ENCODE assay signal across 14 cellular contexts in genomic region chr20:46173652-46174468, GRCh38. TPM values are rescaled to one million over a fixed set of nuclear protein-coding genes. Genes with fewer than 3 reads are reported as not detected.
DNase-seq lines count a peak whose midpoint lies in the region; ATAC-seq, FAIRE-seq and TF ChIP-seq lines count a peak whose summit lies in the region.
"Had no signal": no experiment of that assay in that cellular context is flagged by ENCODE, and none has a peak within 500 bp of the region (broad histone marks: within the 10 kb centered on the region; RNA-seq: fewer than 3 reads in every experiment).

No MANE protein-coding gene starts in this region.

- no peak overlapping the region; the same call in 2 of the 3 replicates for H3K4me3 ChIP-seq in A549
- peak overlapping the region; percentile 10; the same call in 1 of the 2 replicates for H3K4me3 ChIP-seq in HUES48 (ENCODE audit: low read depth, low read length)
- no peak overlapping the region for H3K4me3 ChIP-seq in K562
- peak overlapping the region; percentile 35; the same call in 1 of the 2 replicates for H3K4me3 ChIP-seq in iPS-20b (ENCODE audit: low read length)
- H3K4me3 ChIP-seq: GM23248, SJSA1 had no signal

- no peaks in the 10 kb centered on the region for H3K9me1 ChIP-seq in K562 (ENCODE audit: control insufficient read depth, insufficient read depth, low read length)

- H3K4me1 ChIP-seq in A549: no peaks in the 10 kb centered on the region
- H3K4me1 ChIP-seq in HUES48 (ENCODE audit: control insufficient read depth, insufficient read depth, low read length): no peaks in the 10 kb centered on the region
- peaks cover 0 to 10% of the 10 kb centered on the region in 2 experiments; a peak in 1 of 5 replicates for H3K4me1 ChIP-seq in K562 (replicated peaks in 1 of 2; ENCODE audit: control insufficient read depth in 2 of 2, insufficient read depth in 2 of 2, low read length in 2 of 2)
- H3K4me1 ChIP-seq in iPS-20b (ENCODE audit: insufficient read depth, low read length): no peaks in the 10 kb centered on the region
- H3K4me1 ChIP-seq: SJSA1 had no signal

- CTCF ChIA-PET in A549 (lab: Yijun Ruan, JAX) (interaction anchor here (0.9 to 6.4 kb wide), 26 partner anchors 8 to 290 kb away, joined by 3 to 72 read pairs (median 6); no protein-coding TSS in a partner anchor), K562 (lab: Yijun Ruan, JAX; ENCODE audit: low intra/inter-chr PET ratio) (interaction anchor here (0.9 to 1.3 kb wide), 2 partner anchors 153 to 159 kb away, joined by 3 to 4 read pairs; no protein-coding TSS in a partner anchor)

- TF ChIP-seq EP300 in A549 (IDR thresholded peaks at IDR 0.05) (no peak), K562 (IDR thresholded peaks at IDR 0.05; ENCODE audit: low read length) (no peak)

- H3K27me3 ChIP-seq in HUES48 (ENCODE audit: control insufficient read depth, insufficient read depth, low read length) (peaks cover 48% of the 10 kb centered on the region), K562 (ENCODE audit: control insufficient read depth in 2 of 2, insufficient read depth in 2 of 2, low read length in 2 of 2) (peaks cover 21 to 72% of the 10 kb centered on the region in 2 experiments), iPS-20b (ENCODE audit: insufficient read depth, low read length) (peaks cover 64% of the 10 kb centered on the region)

- TF ChIP-seq CTCF in A549 (IDR thresholded peaks at IDR 0.05): no peak
- no peak for TF ChIP-seq CTCF in K562 (IDR thresholded peaks at IDR 0.05 in 2 of 3, conservative IDR thresholded peaks at IDR 0.05 in 1 of 3; ENCODE audit: insufficient read depth in 2 of 3, low read depth in 1 of 3, low read length in 3 of 3)

- no peak for TF ChIP-seq POLR2A in A549 (IDR thresholded peaks at IDR 0.05; ENCODE audit: low read length)
- no peak for TF ChIP-seq POLR2A in K562 (conservative IDR thresholded peaks at IDR 0.05)

- 7% methylated on average over 16 of the region's 25 CpGs for WGBS in A549 (ENCODE audit: missing lambda C conversion rate)
- WGBS in K562 (ENCODE audit: insufficient coverage, low coverage, missing lambda C conversion rate): 6% methylated on average over 14 of the region's 25 CpGs

- intact Hi-C loops in K562 (cut with micrococcal nuclease): loop anchor here (2.0 to 5.0 kb wide), 2 partner anchors 41 to 152 kb away; no protein-coding TSS in a partner anchor

- BruUV-seq in K562 (replicated peaks; lab: Mats Ljungman, UMichigan): no TSS peak

- peaks cover 10% of the 10 kb centered on the region; the same call in 1 of the 2 replicates for H4K20me1 ChIP-seq in K562 (replicated peaks; ENCODE audit: control insufficient read depth, insufficient read depth, low read length)

- in situ Hi-C loops in K562 (cut with MboI): no loop called here

- no peaks in the 10 kb centered on the region for H3K79me2 ChIP-seq in K562 (ENCODE audit: control insufficient read depth, insufficient read depth, low read length)

- no peak overlapping the region for H3K27ac ChIP-seq in A549
- no peak overlapping the region for H3K27ac ChIP-seq in HUES48 (ENCODE audit: low read depth, low read length)
- H3K27ac ChIP-seq in K562 (ENCODE audit: extremely low read depth, low read depth, low read length): no peak overlapping the region
- no peak overlapping the region for H3K27ac ChIP-seq in iPS-20b (ENCODE audit: low read length)
- H3K27ac ChIP-seq: GM23248, Peyer's patch, SJSA1 had no signal

- no peak overlapping the region for H3K9ac ChIP-seq in HUES48 (ENCODE audit: low read depth, low read length)
- no peak overlapping the region for H3K9ac ChIP-seq in K562 (ENCODE audit: insufficient read depth in 1 of 2, low read depth in 2 of 2, low read length in 2 of 2)
- no peak overlapping the region for H3K9ac ChIP-seq in iPS-20b (ENCODE audit: low read depth, low read length)
- H3K9ac ChIP-seq: GM23248 had no signal

- no peak for TF ChIP-seq RAD21 in A549 (conservative IDR thresholded peaks at IDR 0.05 in 1 of 2, IDR thresholded peaks at IDR 0.05 in 1 of 2)
- TF ChIP-seq RAD21 in K562 (CRISPR knock-in tag; conservative IDR thresholded peaks at IDR 0.05 in 1 of 2, IDR thresholded peaks at IDR 0.05 in 1 of 2): no peak

- no peak overlapping the region for H2AFZ ChIP-seq in K562 (ENCODE audit: low read depth, low read length)
- H2AFZ ChIP-seq: GM23248 had no signal

- DNase-seq in A549 (ENCODE audit: low read depth in 1 of 2, low spot score in 1 of 2): no peak
- DNase-seq in K562 (ENCODE audit: extremely low read depth in 1 of 4, low spot score in 3 of 4): no peak
- DNase-seq in NCI-H526 (lab: John Stamatoyannopoulos, UW): no peak
- DNase-seq in NCI-H446 treated with DMSO at 0.1 percent for 48 hours (lab: John Stamatoyannopoulos, UW): no peak
- no peak for DNase-seq in occipital lobe (lab: John Stamatoyannopoulos, UW)
- DNase-seq: COR-L47 had no signal

- peak overlapping the region; percentile 77 for H3K4me2 ChIP-seq in A549
- no peak overlapping the region for H3K4me2 ChIP-seq in K562 (ENCODE audit: insufficient read depth, low read length)

- H3K9me3 ChIP-seq in A549: no peaks in the 10 kb centered on the region
- H3K9me3 ChIP-seq in HUES48 (ENCODE audit: control insufficient read depth, insufficient read depth, low read length): no peaks in the 10 kb centered on the region
- no peaks in the 10 kb centered on the region for H3K9me3 ChIP-seq in K562 (replicated peaks; ENCODE audit: control insufficient read depth, insufficient read depth, low read depth, low read length)
- no peaks in the 10 kb centered on the region for H3K9me3 ChIP-seq in iPS-20b (ENCODE audit: insufficient read depth, low read depth, low read length)
- H3K9me3 ChIP-seq: BE2C, Peyer's patch, SJSA1 had no signal

- POLR2A ChIA-PET in A549 (lab: Yijun Ruan, JAX): no interaction called here
- POLR2A ChIA-PET in K562 (lab: Yijun Ruan, JAX): interaction anchor here (0.6 to 1.6 kb wide), 5 partner anchors 11 to 851 kb away, joined by 3 to 6 read pairs (median 3); no protein-coding TSS in a partner anchor

- FAIRE-seq in A549 (lab: Jason Lieb, UNC) (no peak), K562 (lab: Jason Lieb, UNC) (no peak)
- FAIRE-seq: G401.6 had no signal

- H3K36me3 ChIP-seq in HUES48 (ENCODE audit: control insufficient read depth, insufficient read depth, low read length): no peaks in the 10 kb centered on the region
- H3K36me3 ChIP-seq in K562 (ENCODE audit: control insufficient read depth, insufficient read depth, low read length): no peaks in the 10 kb centered on the region
- no peaks in the 10 kb centered on the region for H3K36me3 ChIP-seq in iPS-20b (ENCODE audit: insufficient read depth, low read depth, low read length)
- H3K36me3 ChIP-seq: BE2C, Peyer's patch, SJSA1 had no signal

- peak; percentile 3 to 15; a peak in 3 of 6 replicates for ATAC-seq in A549
- peak; percentile 14; the same call in 1 of the 3 replicates for ATAC-seq in K562
- no peak for ATAC-seq in GM18498 (IDR thresholded peaks at IDR 0.05; ENCODE audit: unreplicated experiment)

TF ChIP-seq in K562, 482 proteins besides CTCF, POLR2A, EP300 and RAD21 (continues in another document):
- TF ChIP-seq ZNF140 (CRISPR knock-in tag; IDR thresholded peaks at IDR 0.05) (no peak), TSHZ1 (CRISPR knock-in tag; IDR thresholded peaks at IDR 0.05) (no peak), RAD51 (IDR thresholded peaks at IDR 0.05; ENCODE audit: borderline replicate concordance, low read depth) (no peak)

RNA-seq across cellular contexts. Expression of gene CD40, which starts 55.7 kb away (rescaled TPM):
- polyA plus RNA-seq in A549 (2011; rRNA removed) (5.2 and 7.0 TPM in 2 replicates), A549 (2017; fragmentation: RNase III; extraction: RNeasy Plus Mini Kit Qiagen cat#74134 plus additional on column Dnase treatment) (4.7 to 5.7 TPM (median 4.9 TPM) in 3 replicates), K562 (2011; rRNA removed) (2.2 and 3.7 TPM in 2 replicates), K562 (2014; fragmentation: Illumina TruSeq; extraction: Trizol) (1.9 TPM in 2 replicates), K562 (2014; fragmentation: Nextera tagmentation; extraction: Ambion mirVana) (1 to 10 TPM; 1.0 to 1.6 TPM), K562 (2014; rRNA removed) (2.3 and 2.9 TPM in 2 replicates)
- 7.4 and 7.7 TPM in 2 replicates for polyA plus RNA-seq in A549 (2012; cell fraction: cytosol; rRNA removed)
- polyA plus RNA-seq in A549 (2012; cell fraction: nucleus; rRNA removed): 6.6 and 7.3 TPM in 2 replicates
- 4.9 and 5.1 TPM in 2 replicates for polyA minus RNA-seq in A549 (2011; rRNA and poly(A)+ RNA removed)
- 2.4 and 5.1 TPM in 2 replicates for total RNA-seq in K562 (2011; cell fraction: chromatin; rRNA removed; ENCODE audit: low replicate concordance)
- 2.4 and 4.5 TPM in 2 replicates for total RNA-seq in K562 (2011; cell fraction: nucleolus; rRNA removed)
- total RNA-seq in K562 (2011; cell fraction: nucleoplasm; rRNA removed): 5.8 and 6.6 TPM in 2 replicates
- total RNA-seq in K562 (2014; rRNA removed) (1.5 and 1.6 TPM in 2 replicates), K562 (2014; rRNA removed; fragmentation: Illumina TruSeq; extraction: Trizol) (1.1 and 1.3 TPM in 2 replicates), K562 (2015; rRNA removed; fragmentation: Illumina TruSeq; extraction: Trizol) (0.64 and 0.76 TPM in 2 replicates), K562 (2021) (2.0 and 2.1 TPM in 2 replicates), occipital lobe (0.62 TPM)
- polyA plus RNA-seq in K562 (2011; cell fraction: cytosol; rRNA removed): 2.5 and 4.8 TPM in 2 replicates
- 3.0 and 4.6 TPM in 2 replicates for polyA plus RNA-seq in K562 (2011; cell fraction: nucleus; rRNA removed)
- polyA plus RNA-seq in K562 (2012): 1.7 and 4.9 TPM in 2 replicates
- 0.75 and 1.5 TPM in 2 replicates for polyA minus RNA-seq in K562 (2011; rRNA and poly(A)+ RNA removed)
- polyA minus RNA-seq in K562 (2011; cell fraction: cytosol; rRNA and poly(A)+ RNA removed): 0.67 and 1.5 TPM in 2 replicates
- 0.89 and 2.4 TPM in 2 replicates for polyA minus RNA-seq in K562 (2011; cell fraction: nucleus; rRNA and poly(A)+ RNA removed)

Comparison
In these comparisons a context has a peak if more than half of its experiments do, and no peak if none do; other contexts are left out.
1. H3K4me3 ChIP-seq: peak in HUES48 (single experiment) and iPS-20b (single experiment); none in A549 (single experiment) and K562 (single experiment).